In the genomic region with DNA sequence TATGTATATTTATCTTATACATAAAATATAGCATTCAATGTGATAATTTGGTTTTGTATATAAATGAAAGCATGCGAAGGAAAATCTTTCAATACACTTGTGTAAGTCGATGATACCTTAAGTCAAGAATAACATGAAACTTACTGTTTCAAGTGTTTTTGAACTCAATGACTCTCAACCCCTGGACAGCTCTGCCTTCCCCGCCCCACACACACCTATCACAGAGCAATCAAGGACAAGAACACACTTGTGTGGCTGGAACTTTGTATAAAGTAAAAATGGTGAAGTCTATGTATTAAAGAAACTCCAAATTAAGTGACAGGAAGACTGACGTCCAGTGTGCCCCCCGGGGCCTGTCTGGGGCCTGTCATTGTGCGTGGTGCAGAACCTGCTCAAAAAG, we compare ENCODE assay signal across 28 cellular contexts.
"Had no signal": no experiment of that assay in that cellular context is flagged by ENCODE, and none has a peak within 500 bp of the region (broad histone marks: within the 10 kb centered on the region; RNA-seq: fewer than 3 reads in every experiment).

No MANE protein-coding gene starts in this region.

- H3K4me1 Mint-ChIP-seq: activated naive CD4-positive, alpha-beta T cell treated with anti-CD3 and anti-CD28 coated beads, Interleukin-2, amount 10 ng/mL, durations not matched to agents 7 days and 5 days; central memory CD8-positive, alpha-beta T cell; T-cell had no signal

- H3K4me3 Mint-ChIP-seq: activated CD4-positive, alpha-beta T cell treated with anti-CD3 and anti-CD28 coated beads for 36 hours; activated CD8-positive, alpha-beta T cell treated with anti-CD3 and anti-CD28 coated beads for 36 hours; activated naive CD4-positive, alpha-beta T cell treated with anti-CD3 and anti-CD28 coated beads, Interleukin-2, amount 10 ng/mL, durations not matched to agents 7 days and 5 days; activated naive CD8-positive, alpha-beta T cell treated with anti-CD3 and anti-CD28 coated beads, Interleukin-2, amount 10 ng/mL, durations not matched to agents 7 days and 5 days; central memory CD8-positive, alpha-beta T cell; dendritic cell treated with granulocyte-macrophage colony-stimulating factor and Interleukin-4, amounts not matched to agents 40 ng/mL and 50 ng/mL, for 4 days; endodermal cell; T-cell; T-helper 1 cell treated with Interleukin-12 subunit alpha and Interleukin-12 subunit beta and Interleukin-4 antibody, amounts not matched to agents 30 μg/mL and 1 μg/mL, for 36 hours had no signal

- H3K4me3 ChIP-seq: coronary artery, dorsolateral prefrontal cortex, esophagus squamous epithelium, gastroesophageal sphincter had no signal

- H3K36me3 Mint-ChIP-seq: activated naive CD4-positive, alpha-beta T cell treated with anti-CD3 and anti-CD28 coated beads, Interleukin-2, amount 10 ng/mL, durations not matched to agents 7 days and 5 days; T-cell had no signal

- H3K27me3 Mint-ChIP-seq: activated CD4-positive, alpha-beta T cell treated with anti-CD3 and anti-CD28 coated beads for 36 hours; activated CD8-positive, alpha-beta T cell treated with anti-CD3 and anti-CD28 coated beads for 36 hours had no signal

- H3K9me3 ChIP-seq: esophagus squamous epithelium, gastroesophageal sphincter had no signal

- H3K27ac Mint-ChIP-seq: activated CD4-positive, alpha-beta T cell treated with anti-CD3 and anti-CD28 coated beads for 36 hours; activated CD8-positive, alpha-beta T cell treated with anti-CD3 and anti-CD28 coated beads for 36 hours; activated naive CD4-positive, alpha-beta T cell treated with anti-CD3 and anti-CD28 coated beads, Interleukin-2, amount 10 ng/mL, durations not matched to agents 7 days and 5 days; activated naive CD4-positive, alpha-beta T cell treated with anti-CD3 and anti-CD28 coated beads, Interleukin-2, amount 50 U/mL, for 72 hours; activated naive CD8-positive, alpha-beta T cell treated with anti-CD3 and anti-CD28 coated beads, Interleukin-2, amount 10 ng/mL, durations not matched to agents 7 days and 5 days; dendritic cell treated with granulocyte-macrophage colony-stimulating factor and Interleukin-4, amounts not matched to agents 40 ng/mL and 50 ng/mL, for 4 days; endodermal cell; T-cell; T-helper 1 cell treated with Interleukin-12 subunit alpha and Interleukin-12 subunit beta and Interleukin-4 antibody, amounts not matched to agents 30 μg/mL and 1 μg/mL, for 36 hours had no signal

- H3K9me3 Mint-ChIP-seq: activated CD8-positive, alpha-beta T cell treated with anti-CD3 and anti-CD28 coated beads for 36 hours; activated naive CD4-positive, alpha-beta T cell treated with anti-CD3 and anti-CD28 coated beads, Interleukin-2, amount 10 ng/mL, durations not matched to agents 7 days and 5 days; activated naive CD8-positive, alpha-beta T cell treated with anti-CD3 and anti-CD28 coated beads, Interleukin-2, amount 10 ng/mL, durations not matched to agents 7 days and 5 days; central memory CD8-positive, alpha-beta T cell; endodermal cell; T-cell; T-helper 1 cell treated with Interleukin-12 subunit alpha and Interleukin-12 subunit beta and Interleukin-4 antibody, amounts not matched to agents 30 μg/mL and 1 μg/mL, for 36 hours had no signal

- DNase-seq: activated CD4-positive, alpha-beta T cell treated with anti-CD3 and anti-CD28 coated beads for 36 hours; activated CD4-positive, alpha-beta T cell treated with anti-CD3 and anti-CD28 coated beads, Interleukin-2, amount 50 U/mL, for 1 hour; activated CD4-positive, alpha-beta T cell treated with anti-CD3 and anti-CD28 coated beads, Interleukin-2, amount 50 U/mL, for 48 hours; activated CD4-positive, CD25-positive, alpha-beta regulatory T cell; activated CD4-positive, CD25-positive, alpha-beta regulatory T cell treated with anti-CD3 and anti-CD28 coated beads, Interleukin-2, amount 50 U/mL, for 72 hours; activated CD8-positive, alpha-beta memory T cell treated with anti-CD3 and anti-CD28 coated beads for 24 hours; activated CD8-positive, alpha-beta T cell treated with anti-CD3 and anti-CD28 coated beads for 36 hours; activated gamma-delta T cell; activated naive CD4-positive, alpha-beta T cell; activated naive CD4-positive, alpha-beta T cell treated with anti-CD3 and anti-CD28 coated beads, Interleukin-2, amount 10 ng/mL, durations not matched to agents 7 days and 5 days; activated naive CD8-positive, alpha-beta T cell treated with anti-CD3 and anti-CD28 coated beads, Interleukin-2, amount 10 ng/mL, durations not matched to agents 7 days and 5 days; activated T-cell treated with anti-CD3 and anti-CD28 coated beads, Interleukin-2, amount 50 U/mL, for 48 hours; brain microvascular endothelial cell; dorsolateral prefrontal cortex; effector memory CD4-positive, alpha-beta T cell; endodermal cell; erythroblast; esophagus squamous epithelium; foreskin melanocyte; SW 1271; T-cell; T1000 had no signal

- H3K36me3 ChIP-seq: brain microvascular endothelial cell, esophagus squamous epithelium, gastroesophageal sphincter had no signal

- ATAC-seq: activated CD4-positive, alpha-beta T cell treated with anti-CD3 and anti-CD28 coated beads for 36 hours; activated CD8-positive, alpha-beta T cell treated with anti-CD3 and anti-CD28 coated beads for 36 hours; activated naive CD4-positive, alpha-beta T cell treated with anti-CD3 and anti-CD28 coated beads, Interleukin-2, amount 50 U/mL, for 72 hours; gastroesophageal sphincter; T-cell had no signal

- H3K27ac ChIP-seq: brain microvascular endothelial cell, dorsolateral prefrontal cortex had no signal

- H3K27me3 ChIP-seq: brain microvascular endothelial cell, dorsolateral prefrontal cortex, esophagus squamous epithelium, gastroesophageal sphincter had no signal
